In genomic region chr2:135052042-135052876, GRCh38 we compare ENCODE assay signal across 8 cellular contexts. TPM values are rescaled to one million over a fixed set of nuclear protein-coding genes. Genes with fewer than 3 reads are reported as not detected.
A peak's percentile ranks its signal among the peaks of the same experiment; 100 is the strongest.
DNase-seq lines count a peak whose midpoint lies in the region; ATAC-seq and TF ChIP-seq lines count a peak whose summit lies in the region.

Gene RAB3GAP1 (plus strand): TSS chr2:135052292. CDS start chr2:135052308, 16 bp downstream.

- H3K4me3 ChIP-seq in duodenal mucosa (ENCODE audit: low read depth in 1 of 2, low read length in 2 of 2) (peak within 1 kb of the TSS; percentile 92 to 100), lower leg skin (ENCODE audit: low read depth, poor library complexity, severe bottlenecking) (peak within 1 kb of the TSS; percentile 82)

- H3K9me3 Mint-ChIP-seq in activated CD4-positive, alpha-beta memory T cell treated with anti-CD3 and anti-CD28 coated beads for 36 hours = no peaks in the 10 kb centered on the region

- H3K27me3 ChIP-seq in duodenal mucosa (ENCODE audit: control insufficient read depth in 1 of 2, insufficient read depth in 2 of 2, low read length in 2 of 2) = peaks cover 0 to 2% of the 10 kb centered on the region in 2 donors

- H3K9me3 ChIP-seq in duodenal mucosa (ENCODE audit: control insufficient read depth in 1 of 2, low read length in 2 of 2) = no peaks in the 10 kb centered on the region

- H3K27ac ChIP-seq in C4-2B (peak within 1 kb of the TSS; percentile 88), duodenal mucosa (ENCODE audit: low read depth, low read length) (peak within 1 kb of the TSS; percentile 93)

- peak within 1 kb of the TSS; percentile 95 to 97 for H3K9ac ChIP-seq in duodenal mucosa (ENCODE audit: low read depth in 1 of 2, low read length in 2 of 2)

- H3K4me1 ChIP-seq in duodenal mucosa (ENCODE audit: control insufficient read depth in 1 of 2, insufficient read depth in 2 of 2, low read length in 2 of 2) = peaks cover 9 to 20% of the 10 kb centered on the region in 2 donors

- intact Hi-C loops in activated CD4-positive, alpha-beta memory T cell treated with anti-CD3 and anti-CD28 coated beads for 36 hours (cut with micrococcal nuclease) = loop anchor here (1.0 to 10.0 kb wide), 14 partner anchors 35 to 1331 kb away; partner anchors contain the start of genes CCNT2 and UBXN4
- intact Hi-C loops in lower leg skin (cut with DNase I; ENCODE audit: low total_unique reads) = no loop called here

- ATAC-seq in GM19372 (IDR thresholded peaks at IDR 0.05; ENCODE audit: low read depth, unreplicated experiment) = peak; percentile 81
- peak; percentile 81 for ATAC-seq in HG03521 (IDR thresholded peaks at IDR 0.05; ENCODE audit: unreplicated experiment)

- H3K4me3 Mint-ChIP-seq in activated CD4-positive, alpha-beta memory T cell treated with anti-CD3 and anti-CD28 coated beads for 36 hours = peak within 1 kb of the TSS; percentile 98

- DNase-seq in NCI-H82 treated with DMSO at 0.1 percent for 48 hours (lab: John Stamatoyannopoulos, UW; ENCODE audit: unreplicated experiment) (peak; percentile 88), lower leg skin (ENCODE audit: low spot score in 2 of 2) (peak; percentile 72 to 94)
- DNase-seq in activated CD4-positive, alpha-beta memory T cell treated with anti-CD3 and anti-CD28 coated beads for 36 hours = peak; percentile 97
- peak; percentile 79 to 92 for DNase-seq in stimulated activated CD4-positive, alpha-beta T cell treated with anti-CD3 and anti-CD28 coated beads, Interleukin-4, amount 100 ng/mL, for 4 hours

- POLR2A ChIA-PET in activated CD4-positive, alpha-beta memory T cell treated with anti-CD3 and anti-CD28 coated beads for 36 hours (lab: Charles Lee) = interaction anchor here (0.7 to 1.5 kb wide), 6 partner anchors 15 to 610 kb away, joined by 3 to 7 read pairs (median 4); partner anchors contain the start of genes CCNT2, R3HDM1 and ZRANB3

- TF ChIP-seq CTCF in C4-2B (conservative IDR thresholded peaks at IDR 0.05) (no peak), lower leg skin (IDR thresholded peaks at IDR 0.05) (no peak)

- no peaks in the 10 kb centered on the region for H3K36me3 ChIP-seq in duodenal mucosa (ENCODE audit: control insufficient read depth in 1 of 2, insufficient read depth in 2 of 2, low read length in 2 of 2)

- H3K27ac Mint-ChIP-seq in activated CD4-positive, alpha-beta memory T cell treated with anti-CD3 and anti-CD28 coated beads for 36 hours = peak within 1 kb of the TSS; percentile 100

- no peak for TF ChIP-seq POLR2A in lower leg skin (IDR thresholded peaks at IDR 0.05)

- CTCF ChIA-PET in activated CD4-positive, alpha-beta memory T cell treated with anti-CD3 and anti-CD28 coated beads for 36 hours (lab: Charles Lee) = interaction anchor here (1.2 to 3.0 kb wide), 2 partner anchors 47 to 63 kb away, joined by 3 to 23 read pairs; no protein-coding TSS in a partner anchor

- H3K27me3 Mint-ChIP-seq in activated CD4-positive, alpha-beta memory T cell treated with anti-CD3 and anti-CD28 coated beads for 36 hours = no peaks in the 10 kb centered on the region

- peaks cover 39% of the 10 kb centered on the region for H3K4me1 Mint-ChIP-seq in activated CD4-positive, alpha-beta memory T cell treated with anti-CD3 and anti-CD28 coated beads for 36 hours (ENCODE audit: low read depth)

- H3K36me3 Mint-ChIP-seq in activated CD4-positive, alpha-beta memory T cell treated with anti-CD3 and anti-CD28 coated beads for 36 hours = peaks cover 17% of the 10 kb centered on the region

- 0% methylated on average over 45 of the region's 45 CpGs for whole genome bisulfite sequencing in lower leg skin, 2 donors

RNA-seq across cellular contexts. Expression of gene RAB3GAP1, which starts in this region (rescaled TPM):
- 10 to 100 TPM; 29.6 to 30.7 TPM for total RNA-seq in activated CD4-positive, alpha-beta memory T cell treated with anti-CD3 and anti-CD28 coated beads for 36 hours
- 10 to 100 TPM; 50.8 to 57.5 (median 52.4) TPM for total RNA-seq in lower leg skin

Comparison
In these comparisons a context has a peak if more than half of its experiments do, and no peak if none do; other contexts are left out.
1. Peak in every context shown above with its lines: DNase-seq, ATAC-seq, H3K4me3 ChIP-seq and H3K27ac ChIP-seq.